ENCODE assay signal across 9 cellular contexts in the genomic region with DNA sequence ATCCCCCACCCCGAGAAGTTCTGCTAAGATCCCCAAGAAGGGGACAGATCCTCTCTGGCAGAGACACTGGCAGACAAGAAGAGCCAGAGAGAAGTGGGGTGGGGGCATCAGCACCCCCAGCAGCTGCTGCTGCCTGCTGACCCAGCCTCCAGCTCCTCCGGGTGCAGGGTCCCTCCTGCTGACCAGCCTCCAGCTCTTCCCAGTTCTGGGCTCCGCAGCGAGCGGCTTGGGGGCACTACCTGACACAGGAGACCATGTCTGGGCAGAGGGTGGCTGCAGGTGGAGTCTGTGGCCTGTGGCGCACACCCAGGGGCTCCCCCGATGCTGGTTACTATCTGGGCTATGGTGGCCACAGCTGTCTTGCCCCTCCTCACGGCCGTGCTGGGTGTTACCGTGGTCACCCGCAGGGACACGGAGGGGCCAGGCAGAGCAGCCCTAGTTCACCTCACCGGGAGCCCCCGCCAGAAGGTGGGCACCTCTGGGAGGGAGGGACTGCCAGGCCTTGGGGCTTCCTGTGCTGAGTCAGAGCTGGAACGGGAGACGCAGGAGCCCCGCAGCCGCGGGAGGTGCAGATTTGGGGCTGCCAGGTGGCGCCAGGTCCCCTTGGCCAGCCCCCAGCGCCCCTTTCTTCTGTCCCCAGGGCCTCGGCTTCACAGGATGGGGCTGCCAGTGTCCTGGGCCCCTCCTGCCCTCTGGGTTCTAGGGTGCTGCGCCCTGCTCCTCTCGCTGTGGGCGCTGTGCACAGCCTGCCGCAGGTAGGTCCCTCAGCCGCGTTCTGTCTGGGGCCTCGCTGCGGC. TPM values are rescaled to one million over a fixed set of nuclear protein-coding genes. Genes with fewer than 3 reads are reported as not detected.
DNase-seq lines count a peak whose midpoint lies in the region; ATAC-seq, FAIRE-seq and TF ChIP-seq lines count a peak whose summit lies in the region.
"Had no signal": no experiment of that assay in that cellular context is flagged by ENCODE, and none has a peak within 500 bp of the region (broad histone marks: within the 10 kb centered on the region; RNA-seq: fewer than 3 reads in every experiment).

No MANE protein-coding gene starts in this region.

- H3K79me1 ChIP-seq in H1 (ENCODE audit: low read depth, low read length): peaks cover 9% of the 10 kb centered on the region

- H3K4me3 Mint-ChIP-seq in HFFc6: no peak overlapping the region

- H3K4me1 Mint-ChIP-seq in HFFc6 (ENCODE audit: low read depth): no peaks in the 10 kb centered on the region

- peak in 1 of 2 experiments; percentile 4; a peak in 1 of 4 replicates for TF ChIP-seq RAD21 in H1 (IDR thresholded peaks at IDR 0.05 in 1 of 2, conservative IDR thresholded peaks at IDR 0.05 in 1 of 2; ENCODE audit: low read depth in 2 of 2, low read length in 2 of 2)

- H3K27me3 Mint-ChIP-seq in HFFc6 (ENCODE audit: insufficient read depth): peaks cover 2% of the 10 kb centered on the region

- H3K79me2 ChIP-seq in H1 (ENCODE audit: control insufficient read depth in 1 of 2, insufficient read depth in 2 of 2, low read length in 2 of 2): peaks cover 0 to 5% of the 10 kb centered on the region in 2 experiments; a peak in 1 of 4 replicates

- peak; percentile 33 to 34 for ATAC-seq in activated CD4-positive, CD25-positive, alpha-beta regulatory T cell treated with anti-CD3 and anti-CD28 coated beads, Interleukin-2, amount 50 U/mL, for 24 hours
- ATAC-seq in GM21529 (IDR thresholded peaks at IDR 0.05; ENCODE audit: unreplicated experiment) (no peak), HG02759 (IDR thresholded peaks at IDR 0.05; ENCODE audit: unreplicated experiment) (no peak)

- peaks cover 5 to 36% of the 10 kb centered on the region in 2 experiments for H4K20me1 ChIP-seq in H1 (replicated peaks in 1 of 2; ENCODE audit: control insufficient read depth in 1 of 2, insufficient read depth in 2 of 2, low read length in 2 of 2)

- H2BK20ac ChIP-seq in H1 (ENCODE audit: low read length): no peak overlapping the region

- H2BK12ac ChIP-seq in H1 (ENCODE audit: low read depth, low read length): no peak overlapping the region

- H3K27me3 ChIP-seq in H1 (replicated peaks in 1 of 4; ENCODE audit: control insufficient read depth in 3 of 4, extremely low read depth in 1 of 4, insufficient read depth in 3 of 4, low read length in 3 of 4): peaks cover 0 to 12% (median 8%) of the 10 kb centered on the region in 4 experiments; a peak in 4 of 7 replicates

- H2BK120ac ChIP-seq in H1 (replicated peaks; ENCODE audit: low read depth, low read length): no peak overlapping the region

- peak overlapping the region; percentile 71 to 95 for H3K4me2 ChIP-seq in H1 (ENCODE audit: insufficient read depth in 1 of 2, low read depth in 2 of 2, low read length in 2 of 2)

- FAIRE-seq in H1 (lab: Jason Lieb, UNC): no peak

- no peaks in the 10 kb centered on the region for H3K9me3 Mint-ChIP-seq in HFFc6

- H4K8ac ChIP-seq in H1 (ENCODE audit: extremely low read depth, insufficient read depth, low read length): no peak overlapping the region

- no peak overlapping the region for H3K4ac ChIP-seq in H1 (replicated peaks; ENCODE audit: insufficient read length, low read depth, low read length)

- no peak overlapping the region for H3K14ac ChIP-seq in H1 (ENCODE audit: insufficient read length)

- H3K36me3 Mint-ChIP-seq in HFFc6 (ENCODE audit: low read depth): peaks cover 5% of the 10 kb centered on the region; the same call in 1 of the 2 replicates

- no peak overlapping the region; the same call in 1 of the 2 replicates for H2BK5ac ChIP-seq in H1 (ENCODE audit: low read depth, low read length)

- no peak overlapping the region for H3K27ac Mint-ChIP-seq in HFFc6

- H4K91ac ChIP-seq in H1 (replicated peaks; ENCODE audit: insufficient read length, low read length): no peak overlapping the region

- peaks cover 0 to 20% (median 11%) of the 10 kb centered on the region in 4 experiments; a peak in 6 of 7 replicates for H3K4me1 ChIP-seq in H1 (replicated peaks in 1 of 4; ENCODE audit: control insufficient read depth in 3 of 4, insufficient read depth in 4 of 4, low read length in 3 of 4)

- TF ChIP-seq CTCF in GM20000 (IDR thresholded peaks at IDR 0.05; ENCODE audit: extremely low read depth, missing control alignments) (no peak), H1 (IDR thresholded peaks at IDR 0.05; ENCODE audit: control extremely low read depth in 1 of 3, insufficient read depth in 1 of 3, low read depth in 1 of 3, low read length in 3 of 3) (peak in 1 of 3 experiments; percentile 9; a peak in 1 of 4 replicates), HFFc6 (IDR thresholded peaks at IDR 0.05) (no peak)

- no peak overlapping the region for H2AK5ac ChIP-seq in H1 (ENCODE audit: low read depth, low read length)

- H2AFZ ChIP-seq in H1 (ENCODE audit: low read length): no peak overlapping the region

- 48% methylated on average over 19 of the region's 30 CpGs; no CpG with 5 or more reads in 1 of the 2 experiments for WGBS in H1 (ENCODE audit: extremely low coverage in 1 of 2, insufficient coverage in 1 of 2, insufficient read length in 1 of 2, insufficient replicate concordance in 2 of 2, low coverage in 1 of 2, low lambda C conversion rate in 2 of 2, missing lambda C conversion rate in 1 of 2), 2 experiments

- H3K56ac ChIP-seq in H1 (replicated peaks; ENCODE audit: insufficient read length, low read depth, low read length): no peak overlapping the region

- POLR2A ChIA-PET in H1 (lab: Charles Lee; ENCODE audit: partially characterized antibody): interaction anchor here (0.8 to 3.0 kb wide), 23 partner anchors 9 to 243 kb away, joined by 3 to 16 read pairs (median 4); partner anchors contain the start of genes ARFRP1, TNFRSF6B and ZGPAT

- peaks cover 0 to 16% (median 6%) of the 10 kb centered on the region in 4 experiments; a peak in 5 of 8 replicates for H3K36me3 ChIP-seq in H1 (ENCODE audit: control insufficient read depth in 2 of 4, insufficient read depth in 4 of 4, low read length in 3 of 4)

- DNase-seq in GM20000 (ENCODE audit: low spot score) (peak; percentile 66), H1 (ENCODE audit: low read depth in 1 of 2, low spot score in 2 of 2) (peak in 1 of 2 experiments; percentile 70), NCI-H1694 treated with DMSO at 0.1 percent for 48 hours (lab: John Stamatoyannopoulos, UW) (no peak), HFFc6 (no peak)
- peak; percentile 35 to 47 for DNase-seq in stimulated activated CD8-positive, alpha-beta memory T cell treated with anti-CD3 and anti-CD28 coated beads, Interleukin-2, amount 100 ng/mL, for 1 hour (ENCODE audit: low read depth in 2 of 2)

- CTCF ChIA-PET in H1 (lab: Charles Lee; ENCODE audit: partially characterized antibody): interaction anchor here (0.5 to 2.6 kb wide), 11 partner anchors 10 to 203 kb away, joined by 3 to 7 read pairs (median 3); partner anchors contain the start of gene PTK6

- peaks cover 0 to 3% of the 10 kb centered on the region in 2 experiments; a peak in 2 of 4 replicates for H3K9me3 ChIP-seq in H1 (ENCODE audit: insufficient read depth in 2 of 2, low read depth in 1 of 2, low read length in 1 of 2)

- H2BK15ac ChIP-seq in H1 (ENCODE audit: low read length): 0 out of 2 replicates have a peak overlapping the region, but pooled peaks have one; percentile 88

- no peak overlapping the region for H3K27ac ChIP-seq in H1 (ENCODE audit: low read depth, low read length)

- H3K18ac ChIP-seq in H1 (ENCODE audit: extremely low read depth, low read length): peak overlapping the region; percentile 32; the same call in 1 of the 2 replicates

- peaks cover 16% of the 10 kb centered on the region for H3K23me2 ChIP-seq in H1 (ENCODE audit: low read depth, low read length)

- no peak overlapping the region for H4K5ac ChIP-seq in H1 (ENCODE audit: insufficient read length, low read depth, low read length)

- no peak for TF ChIP-seq EP300 in H1 (IDR thresholded peaks at IDR 0.05; ENCODE audit: borderline replicate concordance in 1 of 2, low read depth in 2 of 2, low read length in 2 of 2)

- H3K23ac ChIP-seq in H1 (ENCODE audit: insufficient read length): no peak overlapping the region

- TF ChIP-seq POLR2A in H1 (IDR thresholded peaks at IDR 0.05; ENCODE audit: control extremely low read depth in 1 of 2, low read depth in 2 of 2, low read length in 2 of 2): no peak

- peak overlapping the region; percentile 25 to 68 (median 30); a peak in 6 of 8 replicates for H3K4me3 ChIP-seq in H1 (ENCODE audit: extremely low read depth in 1 of 4, insufficient read depth in 2 of 4, low read depth in 3 of 4, low read length in 4 of 4)

- no peak overlapping the region; a peak in 1 of 7 replicates for H3K9ac ChIP-seq in H1 (replicated peaks in 1 of 4; ENCODE audit: extremely low read depth in 1 of 4, low read depth in 3 of 4, low read length in 3 of 4)

RNA-seq across cellular contexts. Expression of gene LIME1, which starts 0.6 kb away (rescaled TPM):
- 3.3 and 4.5 TPM in 2 replicates for total RNA-seq in H1 (2021; fragmentation: NEBNext Ultra II Directional; extraction: Animal tissue kit (Norgen Biotek cat#: 25700))
- 5.9 and 9.5 TPM in 2 replicates for polyA plus RNA-seq in H1 (2011; rRNA removed)
- 4.9 TPM for polyA plus RNA-seq in H1 (2011; cell fraction: cytosol; rRNA removed)
- polyA plus RNA-seq in H1 (2011; cell fraction: nucleus; rRNA removed): 19.4 TPM
- 2.2 to 3.8 TPM (median 2.7 TPM) in 4 replicates for polyA plus RNA-seq in H1 (2012, experiment 1 of 2)
- 3.0 TPM for polyA plus RNA-seq in H1 (2012, experiment 2 of 2)
- 1.8 TPM for polyA plus RNA-seq in H1 (2013, experiment 1 of 2)
- 1.7 TPM for polyA plus RNA-seq in H1 (2013, experiment 2 of 2)
- polyA minus RNA-seq in H1 (2011; rRNA and poly(A)+ RNA removed): 0.28 and 0.37 TPM in 2 replicates
- 4.0 TPM for polyA minus RNA-seq in H1 (2011; cell fraction: cytosol; rRNA and poly(A)+ RNA removed)
- 5.9 TPM for polyA minus RNA-seq in H1 (2011; cell fraction: nucleus; rRNA and poly(A)+ RNA removed)
- total RNA-seq in HFFc6 (2021; fragmentation: NEBNext Ultra II Directional; extraction: Animal tissue kit (Norgen Biotek cat#: 25700)): 1 to 10 TPM; 3.4 to 6.1 (median 4.6) TPM

RNA-seq across cellular contexts. Expression of gene SLC2A4RG, which starts 2.5 kb away (rescaled TPM):
- total RNA-seq in H1 (2021; fragmentation: NEBNext Ultra II Directional; extraction: Animal tissue kit (Norgen Biotek cat#: 25700)): 25.0 and 29.1 TPM in 2 replicates
- 15.9 and 32.9 TPM in 2 replicates for polyA plus RNA-seq in H1 (2011; rRNA removed)
- polyA plus RNA-seq in H1 (2011; cell fraction: cytosol; rRNA removed): 25.5 TPM
- polyA plus RNA-seq in H1 (2011; cell fraction: nucleus; rRNA removed): 164 TPM
- polyA plus RNA-seq in H1 (2012, experiment 1 of 2): 12.2 to 32.2 TPM (median 25.5 TPM) in 4 replicates
- 12.8 TPM for polyA plus RNA-seq in H1 (2012, experiment 2 of 2)
- polyA plus RNA-seq in H1 (2013, experiment 1 of 2): 33.5 TPM
- 30.8 TPM for polyA plus RNA-seq in H1 (2013, experiment 2 of 2)
- 2.3 and 2.8 TPM in 2 replicates for polyA minus RNA-seq in H1 (2011; rRNA and poly(A)+ RNA removed)
- 14.1 TPM for polyA minus RNA-seq in H1 (2011; cell fraction: cytosol; rRNA and poly(A)+ RNA removed)
- polyA minus RNA-seq in H1 (2011; cell fraction: nucleus; rRNA and poly(A)+ RNA removed): 22.7 TPM
- 100 to 1,000 TPM in 3 of 6 experiments, 10 to 100 TPM in 3; 89.6 to 122 (median 102) TPM for total RNA-seq in HFFc6 (2021; fragmentation: NEBNext Ultra II Directional; extraction: Animal tissue kit (Norgen Biotek cat#: 25700))

RNA-seq across cellular contexts. Expression of gene ZGPAT, which starts 29.3 kb away (rescaled TPM):
- 21.4 and 24.9 TPM in 2 replicates for total RNA-seq in H1 (2021; fragmentation: NEBNext Ultra II Directional; extraction: Animal tissue kit (Norgen Biotek cat#: 25700))
- polyA plus RNA-seq in H1 (2011; rRNA removed): 14.5 and 21.5 TPM in 2 replicates
- 26.6 TPM for polyA plus RNA-seq in H1 (2011; cell fraction: cytosol; rRNA removed)
- polyA plus RNA-seq in H1 (2011; cell fraction: nucleus; rRNA removed): 43.9 TPM
- 18.6 to 26.7 TPM (median 25.5 TPM) in 4 replicates for polyA plus RNA-seq in H1 (2012, experiment 1 of 2)
- polyA plus RNA-seq in H1 (2012, experiment 2 of 2): 13.2 TPM
- 10.7 TPM for polyA plus RNA-seq in H1 (2013, experiment 1 of 2)
- polyA plus RNA-seq in H1 (2013, experiment 2 of 2): 11.2 TPM
- polyA minus RNA-seq in H1 (2011; rRNA and poly(A)+ RNA removed): 7.0 and 8.0 TPM in 2 replicates
- 13.4 TPM for polyA minus RNA-seq in H1 (2011; cell fraction: cytosol; rRNA and poly(A)+ RNA removed)
- 11.9 TPM for polyA minus RNA-seq in H1 (2011; cell fraction: nucleus; rRNA and poly(A)+ RNA removed)
- total RNA-seq in HFFc6 (2021; fragmentation: NEBNext Ultra II Directional; extraction: Animal tissue kit (Norgen Biotek cat#: 25700)): 10 to 100 TPM; 18.3 to 22.9 (median 19.6) TPM

RNA-seq across cellular contexts. Expression of gene ARFRP1, which starts 29.3 kb away (rescaled TPM):
- 21.9 and 22.9 TPM in 2 replicates for total RNA-seq in H1 (2021; fragmentation: NEBNext Ultra II Directional; extraction: Animal tissue kit (Norgen Biotek cat#: 25700))
- 12.9 and 19.4 TPM in 2 replicates for polyA plus RNA-seq in H1 (2011; rRNA removed)
- 23.2 TPM for polyA plus RNA-seq in H1 (2011; cell fraction: cytosol; rRNA removed)
- polyA plus RNA-seq in H1 (2011; cell fraction: nucleus; rRNA removed): 32.0 TPM
- 12.3 to 20.2 TPM (median 18.9 TPM) in 4 replicates for polyA plus RNA-seq in H1 (2012, experiment 1 of 2)
- polyA plus RNA-seq in H1 (2012, experiment 2 of 2): 9.1 TPM
- 7.5 TPM for polyA plus RNA-seq in H1 (2013, experiment 1 of 2)
- polyA plus RNA-seq in H1 (2013, experiment 2 of 2): 7.8 TPM
- 12.9 and 15.4 TPM in 2 replicates for polyA minus RNA-seq in H1 (2011; rRNA and poly(A)+ RNA removed)
- 10.6 TPM for polyA minus RNA-seq in H1 (2011; cell fraction: cytosol; rRNA and poly(A)+ RNA removed)
- polyA minus RNA-seq in H1 (2011; cell fraction: nucleus; rRNA and poly(A)+ RNA removed): 34.7 TPM
- total RNA-seq in HFFc6 (2021; fragmentation: NEBNext Ultra II Directional; extraction: Animal tissue kit (Norgen Biotek cat#: 25700)): 10 to 100 TPM; 35.1 to 44.2 (median 37.4) TPM

RNA-seq across cellular contexts. Expression of gene TNFRSF6B, which starts 40.6 kb away (rescaled TPM):
- not detected in 2 replicates for total RNA-seq in H1 (2021; fragmentation: NEBNext Ultra II Directional; extraction: Animal tissue kit (Norgen Biotek cat#: 25700))
- polyA plus RNA-seq in H1 (2011; rRNA removed): 3.1 and 5.4 TPM in 2 replicates
- 2.5 TPM for polyA plus RNA-seq in H1 (2011; cell fraction: cytosol; rRNA removed)
- 16.8 TPM for polyA plus RNA-seq in H1 (2011; cell fraction: nucleus; rRNA removed)
- polyA plus RNA-seq in H1 (2012, experiment 1 of 2): 0.27 to 1.6 TPM (median 0.43 TPM) in 3 of 4 replicates, not detected in the other
- 0.39 TPM for polyA plus RNA-seq in H1 (2012, experiment 2 of 2)
- 0.75 TPM for polyA plus RNA-seq in H1 (2013, experiment 1 of 2)
- polyA plus RNA-seq in H1 (2013, experiment 2 of 2): 0.96 TPM
- not detected in 2 replicates for polyA minus RNA-seq in H1 (2011; rRNA and poly(A)+ RNA removed)
- polyA minus RNA-seq in H1 (2011; cell fraction: cytosol; rRNA and poly(A)+ RNA removed): not detected
- 1.1 TPM for polyA minus RNA-seq in H1 (2011; cell fraction: nucleus; rRNA and poly(A)+ RNA removed)
- 1 to 10 TPM in 3 of 6 experiments, under 1 TPM in 3; 0.33 to 1.8 (median 1.1) TPM for total RNA-seq in HFFc6 (2021; fragmentation: NEBNext Ultra II Directional; extraction: Animal tissue kit (Norgen Biotek cat#: 25700))
- total RNA-seq: skeletal muscle tissue had no signal

Comparison
In these comparisons a context has a peak if more than half of its experiments do, and no peak if none do; other contexts are left out.
1. DNase-seq: peak in GM20000 (single experiment) and stimulated activated CD8-positive, alpha-beta memory T cell treated with anti-CD3 and anti-CD28 coated beads, Interleukin-2, amount 100 ng/mL, for 1 hour (2 of 2); none in NCI-H1694 treated with DMSO at 0.1 percent for 48 hours (single experiment) and HFFc6 (single experiment).
2. ATAC-seq: peak in activated CD4-positive, CD25-positive, alpha-beta regulatory T cell treated with anti-CD3 and anti-CD28 coated beads, Interleukin-2, amount 50 U/mL, for 24 hours (2 of 2); none in GM21529 (single experiment) and HG02759 (single experiment).